ENCODE assay signal across 1 cellular context in genomic region chr6:137823826-137824501, GRCh38.
TF ChIP-seq lines count a peak whose summit lies in the region.

No MANE protein-coding gene starts in this region.

TF ChIP-seq in WTC11, 78 proteins besides CTCF, POLR2A, EP300 and RAD21 (continued from another document):
- no peak for TF ChIP-seq ATF2 (CRISPR knock-in tag; IDR thresholded peaks at IDR 0.05; ENCODE audit: borderline replicate concordance, low read depth)
